8 cellular contexts compared by ENCODE assay signal in the genomic region with DNA sequence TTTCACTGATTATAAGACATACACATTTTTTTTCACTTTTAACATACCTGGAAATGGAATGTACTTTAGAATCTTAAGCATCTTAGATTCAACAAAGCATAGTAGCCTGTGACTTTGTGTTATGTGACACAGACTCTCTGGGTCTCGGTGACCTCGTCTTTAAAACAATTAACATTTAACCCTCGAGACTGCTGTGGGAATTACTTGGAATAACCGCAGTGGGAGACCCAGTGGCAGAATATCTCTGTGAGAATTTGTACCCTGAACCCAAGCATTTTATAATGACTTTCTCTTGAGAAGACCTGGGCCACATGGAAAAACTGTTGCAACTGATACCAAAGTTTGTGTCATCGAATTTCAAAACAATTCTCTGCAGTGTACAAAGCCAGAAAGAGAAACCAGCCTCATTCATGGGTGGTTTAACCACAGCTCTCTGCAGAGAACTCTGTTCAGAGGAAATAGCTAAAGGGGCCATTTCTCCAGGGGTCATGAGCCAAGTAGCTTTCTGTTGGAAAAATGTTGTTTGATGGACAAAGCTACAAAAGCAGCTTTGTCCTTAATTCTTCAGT. TPM values are rescaled to one million over a fixed set of nuclear protein-coding genes. Genes with fewer than 3 reads are reported as not detected.
DNase-seq lines count a peak whose midpoint lies in the region; ATAC-seq, FAIRE-seq and TF ChIP-seq lines count a peak whose summit lies in the region.

No MANE protein-coding gene starts in this region.

- peak overlapping the region; percentile 61 for H3K4me2 ChIP-seq in KMS-11
- H3K4me2 ChIP-seq in GM12878 (ENCODE audit: control insufficient read depth, insufficient read depth), result no peak overlapping the region
- no peak overlapping the region for H3K4me2 ChIP-seq in H9 (ENCODE audit: insufficient read depth, insufficient read length, low read length)

- H3K27ac ChIP-seq in KMS-11 (peak overlapping the region; percentile 15; the same call in 1 of the 2 replicates), GM12878 (ENCODE audit: control insufficient read depth, insufficient read depth) (no peak overlapping the region), H9 (ENCODE audit: insufficient read length, low read depth, low read length) (no peak overlapping the region)

- no peak for FAIRE-seq in GM12878 (lab: Jason Lieb, UNC)

- TF ChIP-seq EP300 in GM12878 (IDR thresholded peaks at IDR 0.05; ENCODE audit: borderline replicate concordance in 1 of 2, control insufficient read depth in 1 of 2, low read depth in 2 of 2, low read length in 2 of 2), result no peak

- H3K9me3 ChIP-seq in GM12878 (replicated peaks; ENCODE audit: control insufficient read depth, insufficient read depth, low read length), result no peaks in the 10 kb centered on the region
- no peaks in the 10 kb centered on the region for H3K9me3 ChIP-seq in H9 (ENCODE audit: control insufficient read depth, low read depth, low read length)

- no TSS peak for BruUV-seq in GM12878 (replicated peaks; lab: Mats Ljungman, UMichigan)

- H3T11ph ChIP-seq in H9 (ENCODE audit: low read length), result no peak overlapping the region

- no peak overlapping the region for H3K4ac ChIP-seq in H9 (ENCODE audit: low read depth, low read length)

- CTCF ChIA-PET in GM12878 (lab: Yijun Ruan, JAX), result no interaction called here

- H3K36me3 ChIP-seq in KMS-11 (ENCODE audit: insufficient read depth) (no peaks in the 10 kb centered on the region), GM12878 (ENCODE audit: control insufficient read depth in 2 of 2, insufficient read depth in 2 of 2, low read length in 1 of 2) (no peaks in the 10 kb centered on the region)

- DNase-seq in GM12865 (ENCODE audit: low read depth), result peak; percentile 18
- peak; percentile 4 for DNase-seq in GM12878 (ENCODE audit: low read depth, low spot score)
- DNase-seq in DMS153 (lab: John Stamatoyannopoulos, UW), result no peak
- no peak for DNase-seq in cerebellar nuclear complex (lab: John Stamatoyannopoulos, UW)
- DNase-seq in H9, result no peak
- no peak for DNase-seq in LoVo (ENCODE audit: low spot score)

- intact Hi-C loops in GM12878 (cut with micrococcal nuclease; ENCODE audit: unreplicated experiment), result no loop called here

- no peak overlapping the region for H2BK120ac ChIP-seq in H9 (ENCODE audit: low read depth, low read length, poor library complexity, severe bottlenecking)

- H3K4me3 Mint-ChIP-seq in H9, result no peak overlapping the region

- TF ChIP-seq RAD21 in GM12878 (IDR thresholded peaks at IDR 0.05; ENCODE audit: insufficient read depth, low read depth, low read length), result no peak

- H3K4me1 ChIP-seq in KMS-11 (ENCODE audit: low read depth, poor library complexity, severe bottlenecking) (peaks cover 29% of the 10 kb centered on the region), GM12878 (ENCODE audit: control insufficient read depth, insufficient read depth, low read length) (no peaks in the 10 kb centered on the region), H9 (ENCODE audit: insufficient read depth, low read length) (no peaks in the 10 kb centered on the region)

- H3K79me1 ChIP-seq in H9 (ENCODE audit: insufficient read depth, low read depth, low read length, poor library complexity, severe bottlenecking), result no peaks in the 10 kb centered on the region

- H3K79me2 ChIP-seq in KMS-11 (ENCODE audit: insufficient read depth, low read depth) (no peaks in the 10 kb centered on the region), GM12878 (ENCODE audit: control insufficient read depth, insufficient read depth, low read length) (no peaks in the 10 kb centered on the region), H9 (ENCODE audit: insufficient read depth, low read length) (no peaks in the 10 kb centered on the region)

- H3K27me3 ChIP-seq in KMS-11 (ENCODE audit: insufficient read depth, low read depth) (no peaks in the 10 kb centered on the region), GM12878 (replicated peaks in 1 of 2; ENCODE audit: control insufficient read depth in 2 of 2, insufficient read depth in 2 of 2, low read length in 1 of 2) (no peaks in the 10 kb centered on the region), H9 (ENCODE audit: insufficient read depth, low read length) (no peaks in the 10 kb centered on the region)

- WGBS in GM12878 (ENCODE audit: insufficient coverage, insufficient replicate concordance, low lambda C conversion rate, missing lambda C conversion rate), result 16% methylated on average over 5 of the region's 5 CpGs
- WGBS in H9 (ENCODE audit: extremely low coverage, insufficient read length, low lambda C conversion rate), result no CpG with 5 or more reads among the region's 5 CpGs

- no peak overlapping the region for H3K14ac ChIP-seq in H9 (ENCODE audit: insufficient read depth, low read length)

- no peaks in the 10 kb centered on the region for H3K23me2 ChIP-seq in H9 (ENCODE audit: insufficient read length, low read depth, low read length, poor library complexity, severe bottlenecking)

- H3K9me3 Mint-ChIP-seq in H9, result no peaks in the 10 kb centered on the region

- H3K4me3 ChIP-seq in GM12865 (ENCODE audit: low read depth, low read length) (no peak overlapping the region), KMS-11 (IDR thresholded peaks at IDR 0.05; ENCODE audit: insufficient read depth, low read depth, low read length) (no peak overlapping the region), GM12878 (no peak overlapping the region)

- peaks cover 10% of the 10 kb centered on the region for H3K27me3 Mint-ChIP-seq in H9 (ENCODE audit: low read depth)

- no peak overlapping the region for H4K91ac ChIP-seq in H9 (ENCODE audit: insufficient read length, low read depth, low read length)

- no peak overlapping the region for H3K27ac Mint-ChIP-seq in H9

- no peaks in the 10 kb centered on the region for H3K36me3 Mint-ChIP-seq in H9 (ENCODE audit: insufficient read depth in 1 of 3, low read depth in 3 of 3)

- no peak overlapping the region for H3K23ac ChIP-seq in H9 (ENCODE audit: insufficient read length, low read depth, low read length)

- H2AK5ac ChIP-seq in H9 (ENCODE audit: insufficient read length, low read length), result no peak overlapping the region

- H3K56ac ChIP-seq in H9 (ENCODE audit: insufficient read length, low read depth, low read length), result no peak overlapping the region

- no peak overlapping the region for H2BK12ac ChIP-seq in H9 (ENCODE audit: insufficient read length, low read depth, low read length)

- H2BK5ac ChIP-seq in H9 (ENCODE audit: insufficient read length, low read length), result no peak overlapping the region

- POLR2A ChIA-PET in GM12878 (lab: Charles Lee), result no interaction called here

- peak; percentile 75 for ATAC-seq in GM21528 (IDR thresholded peaks at IDR 0.05; ENCODE audit: low FRiP score, unreplicated experiment)
- peak; percentile 85 for ATAC-seq in GM12878

- H2BK15ac ChIP-seq in H9 (ENCODE audit: low read depth, low read length), result no peak overlapping the region

- H3K9ac ChIP-seq in KMS-11, result no peak overlapping the region
- H3K9ac ChIP-seq in GM12878 (ENCODE audit: control insufficient read depth, insufficient read depth, low read length), result no peak overlapping the region
- H3K9ac ChIP-seq in H9 (ENCODE audit: extremely low read depth, insufficient read length, low read length), result no peak overlapping the region

- H4K20me1 ChIP-seq in KMS-11 (ENCODE audit: insufficient read depth) (no peaks in the 10 kb centered on the region), GM12878 (ENCODE audit: control insufficient read depth, insufficient read depth) (no peaks in the 10 kb centered on the region), H9 (ENCODE audit: control insufficient read depth, insufficient read depth, insufficient read length) (no peaks in the 10 kb centered on the region)

- no peak overlapping the region for H3K18ac ChIP-seq in H9 (ENCODE audit: insufficient read length, low read depth, low read length)

- H2BK20ac ChIP-seq in H9 (ENCODE audit: low read depth, low read length, poor library complexity, severe bottlenecking), result no peak overlapping the region

- no peak for TF ChIP-seq POLR2A in GM12878 (IDR thresholded peaks at IDR 0.05; ENCODE audit: low read depth, low read length)

- H4K8ac ChIP-seq in H9 (replicated peaks; ENCODE audit: insufficient read length, low read depth, low read length), result no peak overlapping the region

- H4K5ac ChIP-seq in H9 (ENCODE audit: insufficient read length, low read depth, low read length), result no peak overlapping the region

- TF ChIP-seq CTCF in GM12865 (IDR thresholded peaks at IDR 0.05; ENCODE audit: insufficient read depth, low read depth, low read length, missing control alignments) (no peak), KMS-11 (conservative IDR thresholded peaks at IDR 0.05; ENCODE audit: low read depth, low read length) (no peak), GM12878 (IDR thresholded peaks at IDR 0.05 in 2 of 3, conservative IDR thresholded peaks at IDR 0.05 in 1 of 3; ENCODE audit: control insufficient read depth in 2 of 3, extremely low read depth in 1 of 3, insufficient read depth in 1 of 3, low read depth in 3 of 3, low read length in 3 of 3) (no peak), H9 (conservative IDR thresholded peaks at IDR 0.05) (no peak)

- H2AFZ ChIP-seq in KMS-11 (ENCODE audit: low read depth) (no peak overlapping the region), GM12878 (ENCODE audit: control insufficient read depth, low read depth, low read length) (no peak overlapping the region), H9 (ENCODE audit: low read length) (no peak overlapping the region)

- RAD21 ChIA-PET in GM12878 (lab: Charles Lee; ENCODE audit: unreplicated experiment), result no interaction called here

- in situ Hi-C loops in GM12878 (cut with MboI), result no loop called here

- SMC1A ChIA-PET in GM12878 (lab: Charles Lee; ENCODE audit: uncharacterized antibody, unreplicated experiment), result interaction anchor here (1.1 kb wide), 1 partner anchor 12 kb away, joined by 3 read pairs; no protein-coding TSS in a partner anchor

- H3K4me1 Mint-ChIP-seq in H9, result peaks cover 1 to 3% of the 10 kb centered on the region in 2 experiments

RNA-seq across cellular contexts. Expression of a gene that starts 10.0 kb away (rescaled TPM):
- total RNA-seq in GM12878 (2013; cell fraction: nucleolus; rRNA removed), result 0.48 TPM in 1 of 2 replicates, not detected in the other
- total RNA-seq in GM12878 (2014; rRNA removed), result 7.9 and 9.3 TPM in 2 replicates
- 8.4 and 8.9 TPM in 2 replicates for total RNA-seq in GM12878 (2014; rRNA removed; fragmentation: Illumina TruSeq; extraction: Trizol)
- 8.0 and 12.2 TPM in 2 replicates for total RNA-seq in GM12878 (2021)
- 0.29 TPM for polyA plus RNA-seq in GM12878 (2011; ENCODE audit: low read depth)
- 3.9 and 4.8 TPM in 2 replicates for polyA plus RNA-seq in GM12878 (2011; rRNA removed)
- polyA plus RNA-seq in GM12878 (2011; cell fraction: cytosol; rRNA removed), result 3.7 and 4.1 TPM in 2 replicates
- polyA plus RNA-seq in GM12878 (2011; cell fraction: nucleus; rRNA removed), result 2.7 and 3.3 TPM in 2 replicates
- 0.95 TPM in 2 replicates for polyA plus RNA-seq in GM12878 (2012)
- 6.4 and 7.2 TPM in 2 replicates for polyA plus RNA-seq in GM12878 (2014; fragmentation: Illumina TruSeq; extraction: Trizol)
- polyA plus RNA-seq in GM12878 (2014; fragmentation: Nextera tagmentation; extraction: Ambion mirVana), result 1 to 10 TPM; 3.9 to 5.1 TPM
- polyA plus RNA-seq in GM12878 (2014; rRNA removed), result 6.3 and 6.5 TPM in 2 replicates
- 1 to 10 TPM; 6.0 to 7.1 TPM for polyA plus RNA-seq in GM12878 (2016; fragmentation: Nextera tagmentation; extraction: Ambion mirVana)
- 3.3 and 6.4 TPM in 2 replicates for polyA minus RNA-seq in GM12878 (2011; rRNA and poly(A)+ RNA removed)
- 1.9 and 2.2 TPM in 2 replicates for polyA minus RNA-seq in GM12878 (2011; cell fraction: cytosol; rRNA and poly(A)+ RNA removed)
- 2.2 and 3.3 TPM in 2 replicates for polyA minus RNA-seq in GM12878 (2011; cell fraction: nucleus; rRNA and poly(A)+ RNA removed)
- total RNA-seq in H9 (2021), result 3.3 and 3.4 TPM in 2 replicates

Comparison
In these comparisons a context has a peak if more than half of its experiments do, and no peak if none do; other contexts are left out.
1. DNase-seq: peak in GM12865 (single experiment) and GM12878 (single experiment); none in DMS153 (single experiment), cerebellar nuclear complex (0 of 2), H9 (single experiment) and LoVo (single experiment).